Comparison of ENCODE assay signal across 1 cellular context in the genomic region with DNA sequence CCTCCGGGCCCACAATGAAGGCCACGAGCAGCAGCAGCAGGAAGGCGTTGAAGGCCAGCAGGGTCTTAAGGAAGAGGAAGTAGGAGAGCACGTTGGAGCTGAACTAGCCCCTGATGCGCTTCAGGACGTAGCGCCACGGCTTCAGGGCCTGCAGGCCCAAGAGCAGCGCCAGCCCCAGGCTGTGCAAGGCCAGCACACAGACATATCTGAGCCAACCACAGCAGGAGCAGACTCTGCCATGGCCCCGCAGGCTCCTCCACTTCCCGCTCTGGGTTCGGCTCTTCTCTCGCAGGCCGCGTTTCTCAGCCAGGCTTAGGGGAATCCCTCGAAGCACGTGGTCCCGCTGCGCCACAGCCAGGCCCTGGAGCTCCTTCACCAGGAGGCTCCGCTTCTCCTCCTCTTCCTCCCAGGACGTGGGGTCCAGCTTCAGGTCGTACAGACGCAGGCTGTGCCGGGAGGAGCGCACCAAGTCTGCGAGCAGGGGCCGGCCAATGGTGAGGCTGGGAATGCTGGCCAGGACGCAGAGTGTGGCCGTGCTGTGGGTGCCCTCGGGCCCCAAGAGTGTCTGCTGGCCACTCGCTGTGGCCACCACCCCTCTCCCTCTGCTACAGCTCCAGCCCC.
TF ChIP-seq lines count a peak whose summit lies in the region.

No MANE protein-coding gene starts in this region.

TF ChIP-seq in K562, 482 proteins besides CTCF, POLR2A, EP300 and RAD21:
- TF ChIP-seq, protein P1, sequence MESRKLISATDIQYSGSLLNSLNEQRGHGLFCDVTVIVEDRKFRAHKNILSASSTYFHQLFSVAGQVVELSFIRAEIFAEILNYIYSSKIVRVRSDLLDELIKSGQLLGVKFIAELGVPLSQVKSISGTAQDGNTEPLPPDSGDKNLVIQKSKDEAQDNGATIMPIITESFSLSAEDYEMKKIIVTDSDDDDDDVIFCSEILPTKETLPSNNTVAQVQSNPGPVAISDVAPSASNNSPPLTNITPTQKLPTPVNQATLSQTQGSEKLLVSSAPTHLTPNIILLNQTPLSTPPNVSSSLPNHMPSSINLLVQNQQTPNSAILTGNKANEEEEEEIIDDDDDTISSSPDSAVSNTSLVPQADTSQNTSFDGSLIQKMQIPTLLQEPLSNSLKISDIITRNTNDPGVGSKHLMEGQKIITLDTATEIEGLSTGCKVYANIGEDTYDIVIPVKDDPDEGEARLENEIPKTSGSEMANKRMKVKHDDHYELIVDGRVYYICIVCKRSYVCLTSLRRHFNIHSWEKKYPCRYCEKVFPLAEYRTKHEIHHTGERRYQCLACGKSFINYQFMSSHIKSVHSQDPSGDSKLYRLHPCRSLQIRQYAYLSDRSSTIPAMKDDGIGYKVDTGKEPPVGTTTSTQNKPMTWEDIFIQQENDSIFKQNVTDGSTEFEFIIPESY (CRISPR knock-in tag; IDR thresholded peaks at IDR 0.05): peak; percentile 85
- TF ChIP-seq RB1 (IDR thresholded peaks at IDR 0.05; ENCODE audit: low read depth): no peak
